In genomic region chr13:25469179-25469545, GRCh38 we compare ENCODE assay signal across 16 cellular contexts.
DNase-seq lines count a peak whose midpoint lies in the region; ATAC-seq and TF ChIP-seq lines count a peak whose summit lies in the region.
"Had no signal": no experiment of that assay in that cellular context is flagged by ENCODE, and none has a peak within 500 bp of the region (broad histone marks: within the 10 kb centered on the region; RNA-seq: fewer than 3 reads in every experiment).

No MANE protein-coding gene starts in this region.

- H3K36me3 ChIP-seq in kidney epithelial cell (ENCODE audit: control insufficient read depth, insufficient read depth, low read length), result no peaks in the 10 kb centered on the region
- no peaks in the 10 kb centered on the region for H3K36me3 ChIP-seq in BE2C
- H3K36me3 ChIP-seq: vagina had no signal

- peaks cover 67% of the 10 kb centered on the region for H3K27me3 Mint-ChIP-seq in stimulated activated naive CD8-positive, alpha-beta T cell treated with anti-CD3 and anti-CD28 coated beads, Interleukin-15, amount 100 ng/mL, for 72 hours
- peaks cover 37% of the 10 kb centered on the region for H3K27me3 Mint-ChIP-seq in brain

- peak; percentile 18 for ATAC-seq in stimulated activated naive CD8-positive, alpha-beta T cell treated with anti-CD3 and anti-CD28 coated beads, Interleukin-15, amount 100 ng/mL, for 72 hours
- ATAC-seq in stimulated activated naive CD8-positive, alpha-beta T cell treated with anti-CD3 and anti-CD28 coated beads, Interleukin-15, Interleukin-2, amounts not matched to agents 100 U/mL and 50 U/mL, for 24 hours, result no peak
- no peak for ATAC-seq in GM19324 (IDR thresholded peaks at IDR 0.05; ENCODE audit: low FRiP score, unreplicated experiment)
- no peak for ATAC-seq in GM21423 (IDR thresholded peaks at IDR 0.05; ENCODE audit: unreplicated experiment)
- ATAC-seq: esophagus mucosa had no signal

- peaks cover 14% of the 10 kb centered on the region for H3K4me1 Mint-ChIP-seq in stimulated activated naive CD8-positive, alpha-beta T cell treated with anti-CD3 and anti-CD28 coated beads, Interleukin-15, amount 100 ng/mL, for 72 hours
- H3K4me1 Mint-ChIP-seq in brain, result peaks cover 12% of the 10 kb centered on the region

- no peaks in the 10 kb centered on the region for H3K36me3 Mint-ChIP-seq in brain

- H3K4me3 Mint-ChIP-seq in stimulated activated naive CD8-positive, alpha-beta T cell treated with anti-CD3 and anti-CD28 coated beads, Interleukin-15, amount 100 ng/mL, for 72 hours, result peak overlapping the region; percentile 69 to 73
- H3K4me3 Mint-ChIP-seq in brain, result peak overlapping the region; percentile 90 to 98 (median 91)
- H3K4me3 Mint-ChIP-seq: activated CD8-positive, alpha-beta T cell treated with anti-CD3 and anti-CD28 coated beads for 36 hours had no signal

- no peaks in the 10 kb centered on the region for H3K4me1 ChIP-seq in BE2C
- H3K4me1 ChIP-seq: vagina had no signal

- H3K9me3 ChIP-seq in BE2C, result no peaks in the 10 kb centered on the region
- H3K9me3 ChIP-seq: vagina had no signal

- H3K4me3 ChIP-seq in kidney epithelial cell (ENCODE audit: low read depth, low read length), result peak overlapping the region; percentile 50
- no peak overlapping the region for H3K4me3 ChIP-seq in BE2C (ENCODE audit: low read depth, low read length)
- H3K4me3 ChIP-seq: K562, vagina had no signal

- TF ChIP-seq CTCF in brain (conservative IDR thresholded peaks at IDR 0.05), result no peak
- no peak for TF ChIP-seq CTCF in kidney epithelial cell (IDR thresholded peaks at IDR 0.05; ENCODE audit: insufficient read depth, low read length, poor library complexity, severe bottlenecking)
- no peak for TF ChIP-seq CTCF in BE2C (IDR thresholded peaks at IDR 0.05; ENCODE audit: low read depth, low read length)

- no peak overlapping the region for H3K27ac Mint-ChIP-seq in stimulated activated naive CD8-positive, alpha-beta T cell treated with anti-CD3 and anti-CD28 coated beads, Interleukin-15, amount 100 ng/mL, for 72 hours
- peak overlapping the region in 3 of 5 experiments; percentile 35 to 83 (median 37) for H3K27ac Mint-ChIP-seq in brain
- H3K27ac Mint-ChIP-seq: activated CD8-positive, alpha-beta T cell treated with anti-CD3 and anti-CD28 coated beads for 36 hours had no signal

- no peaks in the 10 kb centered on the region for H3K9me3 Mint-ChIP-seq in stimulated activated naive CD8-positive, alpha-beta T cell treated with anti-CD3 and anti-CD28 coated beads, Interleukin-15, amount 100 ng/mL, for 72 hours
- peaks cover 0 to 7% (median 0%) of the 10 kb centered on the region in 5 experiments for H3K9me3 Mint-ChIP-seq in brain
- H3K9me3 Mint-ChIP-seq: activated CD8-positive, alpha-beta T cell treated with anti-CD3 and anti-CD28 coated beads for 36 hours had no signal

- DNase-seq in stimulated activated naive CD8-positive, alpha-beta T cell treated with anti-CD3 and anti-CD28 coated beads, Interleukin-15, amount 100 ng/mL, for 72 hours, result no peak
- no peak for DNase-seq in stimulated activated naive CD8-positive, alpha-beta T cell treated with anti-CD3 and anti-CD28 coated beads, Interleukin-15, Interleukin-2, amounts not matched to agents 100 U/mL and 50 U/mL, for 24 hours
- DNase-seq in kidney epithelial cell (ENCODE audit: low read depth) (no peak), BE2C (no peak)
- no peak for DNase-seq in stimulated activated CD4-positive, alpha-beta T cell treated with anti-CD3 and anti-CD28 coated beads, Interleukin-12 subunit alpha, Interleukin-12 subunit beta, amount 100 ng/mL, for 4 hours
- DNase-seq: activated naive CD4-positive, alpha-beta T cell; AML-193; DMS53; RPMI8226 had no signal

- H3K27me3 ChIP-seq in kidney epithelial cell (ENCODE audit: control insufficient read depth, insufficient read depth, low read length) (no peaks in the 10 kb centered on the region), BE2C (peaks cover 13% of the 10 kb centered on the region)
- H3K27me3 ChIP-seq: vagina had no signal

Comparison
In these comparisons a context has a peak if more than half of its experiments do, and no peak if none do; other contexts are left out.
1. H3K27ac Mint-ChIP-seq: peak in brain (3 of 5); none in stimulated activated naive CD8-positive, alpha-beta T cell treated with anti-CD3 and anti-CD28 coated beads, Interleukin-15, amount 100 ng/mL, for 72 hours (0 of 2).